Comparison of ENCODE assay signal across 8 cellular contexts in the genomic region with DNA sequence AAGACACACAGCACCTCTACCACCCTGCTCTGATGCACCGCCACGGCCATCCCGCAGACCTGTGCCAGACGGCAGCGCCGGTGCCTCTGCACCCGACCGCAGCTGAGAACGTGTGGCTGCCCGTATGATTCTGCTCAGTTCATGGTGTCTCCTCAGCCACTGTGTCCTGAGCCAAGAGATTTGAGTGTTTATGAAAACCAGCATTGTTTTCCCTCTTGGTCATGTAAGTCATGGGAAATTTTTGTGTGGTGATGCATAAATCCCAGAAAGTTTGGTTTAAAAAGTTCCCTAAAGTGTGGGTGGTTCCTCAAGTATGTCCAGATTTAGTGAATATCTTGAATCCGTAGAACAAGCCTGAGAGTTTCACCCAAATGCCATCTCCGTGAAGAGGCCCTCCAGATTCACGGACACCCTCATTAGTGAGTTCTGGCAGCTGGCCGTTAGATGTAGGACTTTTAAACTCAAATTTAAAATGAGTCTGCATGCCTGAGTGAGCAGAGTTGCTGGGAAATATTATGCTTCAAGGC. TPM values are rescaled to one million over a fixed set of nuclear protein-coding genes. Genes with fewer than 3 reads are reported as not detected.
DNase-seq lines count a peak whose midpoint lies in the region; ATAC-seq and TF ChIP-seq lines count a peak whose summit lies in the region.

No MANE protein-coding gene starts in this region.

- H3K27me3 Mint-ChIP-seq in chondrocyte (ENCODE audit: low read depth), result no peaks in the 10 kb centered on the region
- H3K27me3 Mint-ChIP-seq in activated T-helper 2 cell treated with anti-CD3 and anti-CD28 coated beads, Interferon-gamma antibody, Interleukin-2, Interleukin-4, amounts not matched to agents 10 μg/mL and 5 μg/mL and 100 μg/mL, durations not matched to agents 14 hours and 24 hours and 36 hours (ENCODE audit: low read depth), result no peaks in the 10 kb centered on the region

- H3K4me3 Mint-ChIP-seq in chondrocyte (ENCODE audit: unreplicated experiment), result peak overlapping the region; percentile 55
- no peak overlapping the region for H3K4me3 Mint-ChIP-seq in activated T-helper 2 cell treated with anti-CD3 and anti-CD28 coated beads, Interferon-gamma antibody, Interleukin-2, Interleukin-4, amounts not matched to agents 10 μg/mL and 5 μg/mL and 100 μg/mL, durations not matched to agents 14 hours and 24 hours and 36 hours (ENCODE audit: low read depth)

- H3K9me3 Mint-ChIP-seq in chondrocyte (ENCODE audit: low read depth), result no peaks in the 10 kb centered on the region
- no peaks in the 10 kb centered on the region for H3K9me3 Mint-ChIP-seq in activated T-helper 2 cell treated with anti-CD3 and anti-CD28 coated beads, Interferon-gamma antibody, Interleukin-2, Interleukin-4, amounts not matched to agents 10 μg/mL and 5 μg/mL and 100 μg/mL, durations not matched to agents 14 hours and 24 hours and 36 hours

- TF ChIP-seq CTCF in chondrocyte (IDR thresholded peaks at IDR 0.05), result no peak

- DNase-seq in HCEC 1CT (peak; percentile 93), chondrocyte (ENCODE audit: low spot score) (no peak), left kidney (ENCODE audit: low read depth, low spot score) (peak; percentile 29)
- no peak for DNase-seq in activated CD4-positive, alpha-beta T cell treated with anti-CD3 and anti-CD28 coated beads for 4 hours
- DNase-seq in activated T-helper 2 cell treated with anti-CD3 and anti-CD28 coated beads, Interferon-gamma antibody, Interleukin-2, Interleukin-4, amounts not matched to agents 10 μg/mL and 5 μg/mL and 100 μg/mL, durations not matched to agents 14 hours and 24 hours and 36 hours (ENCODE audit: low spot score), result no peak

- H3K9me3 ChIP-seq in stomach smooth muscle (ENCODE audit: control insufficient read depth in 2 of 2, low read length in 2 of 2), result no peaks in the 10 kb centered on the region

- intact Hi-C loops in activated T-helper 2 cell treated with anti-CD3 and anti-CD28 coated beads, Interferon-gamma antibody, Interleukin-2, Interleukin-4, amounts not matched to agents 10 μg/mL and 5 μg/mL and 100 μg/mL, durations not matched to agents 14 hours and 24 hours and 36 hours (cut with micrococcal nuclease), result no loop called here

- peaks cover 14% of the 10 kb centered on the region for H3K4me1 ChIP-seq in stomach smooth muscle (ENCODE audit: control insufficient read depth, insufficient read depth, low read length)

- H3K36me3 Mint-ChIP-seq in chondrocyte (ENCODE audit: low read depth), result no peaks in the 10 kb centered on the region
- no peaks in the 10 kb centered on the region for H3K36me3 Mint-ChIP-seq in activated T-helper 2 cell treated with anti-CD3 and anti-CD28 coated beads, Interferon-gamma antibody, Interleukin-2, Interleukin-4, amounts not matched to agents 10 μg/mL and 5 μg/mL and 100 μg/mL, durations not matched to agents 14 hours and 24 hours and 36 hours (ENCODE audit: low read depth)

- peak overlapping the region in 1 of 2 donors; percentile 66 for H3K4me3 ChIP-seq in stomach smooth muscle (ENCODE audit: low read length in 2 of 2)

- peak overlapping the region; percentile 13 for H3K27ac ChIP-seq in stomach smooth muscle (ENCODE audit: low read length)

- H3K9ac ChIP-seq in stomach smooth muscle (ENCODE audit: low read length in 2 of 2), result peak overlapping the region in 1 of 2 donors; percentile 55

- H3K36me3 ChIP-seq in stomach smooth muscle (ENCODE audit: control insufficient read depth in 2 of 2, insufficient read depth in 2 of 2, low read length in 2 of 2), result no peaks in the 10 kb centered on the region

- no peaks in the 10 kb centered on the region for H3K27me3 ChIP-seq in stomach smooth muscle (ENCODE audit: control insufficient read depth in 1 of 2, insufficient read depth in 2 of 2, low read length in 2 of 2)

- H3K27ac Mint-ChIP-seq in chondrocyte (ENCODE audit: unreplicated experiment), result peak overlapping the region; percentile 98
- no peak overlapping the region for H3K27ac Mint-ChIP-seq in activated T-helper 2 cell treated with anti-CD3 and anti-CD28 coated beads, Interferon-gamma antibody, Interleukin-2, Interleukin-4, amounts not matched to agents 10 μg/mL and 5 μg/mL and 100 μg/mL, durations not matched to agents 14 hours and 24 hours and 36 hours

- ATAC-seq in HG02759 (IDR thresholded peaks at IDR 0.05; ENCODE audit: unreplicated experiment), result no peak
- no peak for ATAC-seq in HG02938 (IDR thresholded peaks at IDR 0.05; ENCODE audit: unreplicated experiment)

- peaks cover 60% of the 10 kb centered on the region for H3K4me1 Mint-ChIP-seq in chondrocyte (ENCODE audit: low read depth)
- no peaks in the 10 kb centered on the region for H3K4me1 Mint-ChIP-seq in activated T-helper 2 cell treated with anti-CD3 and anti-CD28 coated beads, Interferon-gamma antibody, Interleukin-2, Interleukin-4, amounts not matched to agents 10 μg/mL and 5 μg/mL and 100 μg/mL, durations not matched to agents 14 hours and 24 hours and 36 hours (ENCODE audit: low read depth)

RNA-seq across cellular contexts. Expression of gene CDRT4, which starts 57.6 kb away (rescaled TPM):
- total RNA-seq in chondrocyte, result 6.2 to 9.1 TPM (median 7.1 TPM) in 3 replicates
- 4.8 and 8.0 TPM in 2 replicates for total RNA-seq in activated T-helper 2 cell treated with anti-CD3 and anti-CD28 coated beads, Interferon-gamma antibody, Interleukin-2, Interleukin-4, amounts not matched to agents 10 μg/mL and 5 μg/mL and 100 μg/mL, durations not matched to agents 14 hours and 24 hours and 36 hours

Comparison
In these comparisons a context has a peak if more than half of its experiments do, and no peak if none do; other contexts are left out.
1. DNase-seq: peak in HCEC 1CT (single experiment) and left kidney (single experiment); none in chondrocyte (single experiment), activated CD4-positive, alpha-beta T cell treated with anti-CD3 and anti-CD28 coated beads for 4 hours (0 of 2) and activated T-helper 2 cell treated with anti-CD3 and anti-CD28 coated beads, Interferon-gamma antibody, Interleukin-2, Interleukin-4, amounts not matched to agents 10 μg/mL and 5 μg/mL and 100 μg/mL, durations not matched to agents 14 hours and 24 hours and 36 hours (single experiment).